In genomic region chr17:1907818-1908698, GRCh38 we compare ENCODE assay signal across 8 cellular contexts.
DNase-seq lines count a peak whose midpoint lies in the region; ATAC-seq and TF ChIP-seq lines count a peak whose summit lies in the region.

No MANE protein-coding gene starts in this region.

- H3K27ac Mint-ChIP-seq in MCF 10A (ENCODE audit: low read depth, unreplicated experiment): no peak overlapping the region

- no peaks in the 10 kb centered on the region for H3K4me1 Mint-ChIP-seq in MCF 10A (ENCODE audit: insufficient read depth, unreplicated experiment)

- DNase-seq in breast epithelium (ENCODE audit: low spot score in 2 of 2) (no peak), MCF 10A (ENCODE audit: unreplicated experiment) (no peak), amniotic epithelial cell (ENCODE audit: low read depth) (peak; percentile 10), iris pigment epithelial cell (ENCODE audit: low read depth) (peak; percentile 65), HuH-7.5 (ENCODE audit: low spot score) (no peak), HPDE6-E6E7 (ENCODE audit: extremely low spot score) (no peak)

- TF ChIP-seq POLR2A in breast epithelium (IDR thresholded peaks at IDR 0.05): no peak

- H3K36me3 Mint-ChIP-seq in MCF 10A (ENCODE audit: insufficient read depth, unreplicated experiment): no peaks in the 10 kb centered on the region

- CTCF ChIA-PET in MCF 10A (lab: Yijun Ruan, JAX): interaction anchor here (0.7 to 4.7 kb wide), 16 partner anchors 11 to 336 kb away, joined by 3 to 124 read pairs (median 4); partner anchors contain the start of genes OVCA2 and RTN4RL1

- no peak overlapping the region for H3K27ac ChIP-seq in breast epithelium
- peak overlapping the region; percentile 61 for H3K27ac ChIP-seq in temporal lobe (ENCODE audit: low read depth, low read length)

- H3K4me1 ChIP-seq in breast epithelium: peaks cover 0 to 8% of the 10 kb centered on the region in 2 donors

- no peak for ATAC-seq in GM18873 (IDR thresholded peaks at IDR 0.05; ENCODE audit: low FRiP score, unreplicated experiment)

- no peak overlapping the region for H3K4me3 Mint-ChIP-seq in MCF 10A (ENCODE audit: unreplicated experiment)

- POLR2A ChIA-PET in MCF 10A (lab: Yijun Ruan, JAX): interaction anchor here (0.6 to 3.1 kb wide), 7 partner anchors 92 to 1097 kb away, joined by 3 to 50 read pairs (median 5); partner anchors contain the start of genes OVCA2 and RTN4RL1

- H3K9me3 ChIP-seq in breast epithelium: no peaks in the 10 kb centered on the region

- no peaks in the 10 kb centered on the region for H3K9me3 Mint-ChIP-seq in MCF 10A (ENCODE audit: unreplicated experiment)

- H3K27me3 Mint-ChIP-seq in MCF 10A (ENCODE audit: insufficient read depth, unreplicated experiment): peaks cover 26% of the 10 kb centered on the region

- peaks cover 0 to 24% of the 10 kb centered on the region in 2 donors for H3K27me3 ChIP-seq in breast epithelium

- TF ChIP-seq CTCF in breast epithelium (IDR thresholded peaks at IDR 0.05) (no peak), MCF 10A (IDR thresholded peaks at IDR 0.05; ENCODE audit: unreplicated experiment) (no peak)

- intact Hi-C loops in breast epithelium (cut with DNase I; ENCODE audit: low total_unique reads) (no loop called here), MCF 10A (cut with micrococcal nuclease) (loop anchor here (1.0 kb wide), 3 partner anchors 117 to 336 kb away; partner anchors contain the start of genes DPH1 and RTN4RL1)

- no peaks in the 10 kb centered on the region for H3K36me3 ChIP-seq in breast epithelium

- peak overlapping the region in 2 of 3 donors; percentile 37 to 43 for H3K4me3 ChIP-seq in breast epithelium

- BruUV-seq in MCF 10A (replicated peaks; lab: Mats Ljungman, UMichigan): no TSS peak

Comparison
In these comparisons a context has a peak if more than half of its experiments do, and no peak if none do; other contexts are left out.
1. DNase-seq: peak in amniotic epithelial cell (single experiment) and iris pigment epithelial cell (single experiment); none in breast epithelium (0 of 2), MCF 10A (single experiment), HuH-7.5 (single experiment) and HPDE6-E6E7 (single experiment).